In genomic region chr14:30928462-30928861, GRCh38 we compare ENCODE assay signal across 1 cellular context.
TF ChIP-seq lines count a peak whose summit lies in the region.

No MANE protein-coding gene starts in this region.

TF ChIP-seq in K562, 482 proteins besides CTCF, POLR2A, EP300 and RAD21 (continued from another document):
- TF ChIP-seq CHD7 (IDR thresholded peaks at IDR 0.05; ENCODE audit: low read depth, low read length) (no peak), PRPF4 (IDR thresholded peaks at IDR 0.05; ENCODE audit: insufficient read depth, low read depth, low read length, poor library complexity, severe bottlenecking) (no peak)
